ENCODE assay signal across 8 cellular contexts in the genomic region with DNA sequence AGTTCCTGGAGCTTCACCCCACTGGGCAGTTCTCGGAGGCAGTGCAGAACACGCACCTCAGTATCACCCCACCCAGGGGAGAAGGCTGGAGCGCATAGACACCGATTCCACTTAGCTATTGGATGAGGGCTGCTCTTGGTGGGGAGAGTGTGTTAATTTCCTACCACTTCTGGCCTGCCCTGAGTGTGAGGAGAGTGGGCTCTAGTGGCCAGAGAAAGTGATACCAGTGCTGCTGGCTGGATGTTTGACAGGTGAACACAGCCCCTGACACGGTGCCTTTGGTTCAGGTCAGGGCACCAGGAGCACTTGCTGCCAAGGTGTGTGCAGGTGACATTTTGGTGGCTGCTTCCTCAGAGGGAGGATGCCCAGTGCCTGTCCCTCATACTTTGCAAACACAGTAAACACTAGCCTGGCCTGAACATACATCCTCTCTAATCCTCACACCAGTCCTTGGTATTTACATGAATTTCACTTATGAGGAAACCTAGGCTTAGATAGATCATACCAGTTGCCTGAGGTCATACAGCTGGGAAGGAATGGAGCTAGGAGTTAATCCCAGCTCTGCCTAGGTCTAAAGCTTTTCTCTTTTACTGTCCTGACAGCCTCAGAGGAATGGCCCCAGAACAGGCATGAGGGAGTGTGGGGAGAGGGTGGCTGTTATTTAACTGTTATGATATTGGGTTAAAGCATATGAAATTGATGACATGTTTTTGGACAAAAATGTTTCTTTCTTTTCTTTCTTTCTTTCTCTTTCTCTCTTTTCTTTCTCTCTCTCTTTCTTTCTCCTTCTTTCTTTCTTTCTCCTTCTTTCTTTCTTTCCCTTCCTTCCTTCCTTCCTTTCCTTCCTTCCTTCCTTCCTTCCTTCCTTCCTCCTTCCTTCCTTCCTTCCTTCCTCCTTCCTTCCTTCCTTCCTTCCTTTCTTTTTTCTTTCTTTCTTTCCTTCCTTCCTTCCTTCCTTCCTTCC.
A peak's percentile ranks its signal among the peaks of the same experiment; 100 is the strongest.
DNase-seq lines count a peak whose midpoint lies in the region; ATAC-seq lines count a peak whose summit lies in the region.

No MANE protein-coding gene starts in this region.

- DNase-seq in activated naive CD4-positive, alpha-beta T cell treated with Interleukin-2 at 50 U/mL for 16 hours: peak; percentile 17
- DNase-seq in activated naive CD4-positive, alpha-beta T cell (lab: John Stamatoyannopoulos, UW): no peak
- peak; percentile 20 to 56 for DNase-seq in SW 1271 (lab: John Stamatoyannopoulos, UW)
- peak; percentile 28 for DNase-seq in glomerular visceral epithelial cell (ENCODE audit: extremely low spot score)
- peak; percentile 3 for DNase-seq in stimulated activated naive CD4-positive, alpha-beta T cell treated with Interleukin-2 at 50 U/mL for 16 hours (lab: John Stamatoyannopoulos, UW)
- no peak for DNase-seq in midbrain (lab: John Stamatoyannopoulos, UW)
- DNase-seq in stimulated activated CD4-positive, alpha-beta T cell treated with anti-CD3 and anti-CD28 coated beads, Interleukin-12 subunit alpha, Interleukin-12 subunit beta, amount 100 ng/mL, for 4 hours: no peak

- ATAC-seq in HG03521 (IDR thresholded peaks at IDR 0.05; ENCODE audit: unreplicated experiment): peak; percentile 52

Comparison
In these comparisons a context has a peak if more than half of its experiments do, and no peak if none do; other contexts are left out.
1. DNase-seq: peak in activated naive CD4-positive, alpha-beta T cell treated with Interleukin-2 at 50 U/mL for 16 hours (single experiment), SW 1271 (2 of 2), glomerular visceral epithelial cell (single experiment) and stimulated activated naive CD4-positive, alpha-beta T cell treated with Interleukin-2 at 50 U/mL for 16 hours (single experiment); none in activated naive CD4-positive, alpha-beta T cell (0 of 4), midbrain (single experiment) and stimulated activated CD4-positive, alpha-beta T cell treated with anti-CD3 and anti-CD28 coated beads, Interleukin-12 subunit alpha, Interleukin-12 subunit beta, amount 100 ng/mL, for 4 hours (single experiment).